ENCODE assay signal across 1 cellular context in genomic region chr1:40176989-40177388, GRCh38.
TF ChIP-seq lines count a peak whose summit lies in the region.
"Not testable (repeated sequence)": the region's sequence is repeated elsewhere in the genome, so short reads cannot be mapped to it uniquely, and the experiment has no call there.

No MANE protein-coding gene starts in this region.

TF ChIP-seq in K562, 482 proteins besides CTCF, POLR2A, EP300 and RAD21 (continues in another document):
- TF ChIP-seq NCOR1 (IDR thresholded peaks at IDR 0.05), result peak; percentile 55
- peak in 1 of 3 experiments; percentile 38 for TF ChIP-seq YY1 (IDR thresholded peaks at IDR 0.05; ENCODE audit: borderline replicate concordance in 1 of 3, control insufficient read depth in 1 of 3, extremely low read depth in 1 of 3, insufficient read depth in 3 of 3, insufficient read length in 1 of 3, insufficient replicate concordance in 2 of 3, low read depth in 1 of 3, low read length in 2 of 3)
- peak; percentile 64 for TF ChIP-seq ARID1B (IDR thresholded peaks at IDR 0.05)
- peak; percentile 19; the same call in 1 of the 2 replicates for TF ChIP-seq TFAP4 (CRISPR knock-in tag; IDR thresholded peaks at IDR 0.05; ENCODE audit: borderline replicate concordance)
- peak; percentile 84 for TF ChIP-seq BCOR (IDR thresholded peaks at IDR 0.05)
- TF ChIP-seq, protein P1, sequence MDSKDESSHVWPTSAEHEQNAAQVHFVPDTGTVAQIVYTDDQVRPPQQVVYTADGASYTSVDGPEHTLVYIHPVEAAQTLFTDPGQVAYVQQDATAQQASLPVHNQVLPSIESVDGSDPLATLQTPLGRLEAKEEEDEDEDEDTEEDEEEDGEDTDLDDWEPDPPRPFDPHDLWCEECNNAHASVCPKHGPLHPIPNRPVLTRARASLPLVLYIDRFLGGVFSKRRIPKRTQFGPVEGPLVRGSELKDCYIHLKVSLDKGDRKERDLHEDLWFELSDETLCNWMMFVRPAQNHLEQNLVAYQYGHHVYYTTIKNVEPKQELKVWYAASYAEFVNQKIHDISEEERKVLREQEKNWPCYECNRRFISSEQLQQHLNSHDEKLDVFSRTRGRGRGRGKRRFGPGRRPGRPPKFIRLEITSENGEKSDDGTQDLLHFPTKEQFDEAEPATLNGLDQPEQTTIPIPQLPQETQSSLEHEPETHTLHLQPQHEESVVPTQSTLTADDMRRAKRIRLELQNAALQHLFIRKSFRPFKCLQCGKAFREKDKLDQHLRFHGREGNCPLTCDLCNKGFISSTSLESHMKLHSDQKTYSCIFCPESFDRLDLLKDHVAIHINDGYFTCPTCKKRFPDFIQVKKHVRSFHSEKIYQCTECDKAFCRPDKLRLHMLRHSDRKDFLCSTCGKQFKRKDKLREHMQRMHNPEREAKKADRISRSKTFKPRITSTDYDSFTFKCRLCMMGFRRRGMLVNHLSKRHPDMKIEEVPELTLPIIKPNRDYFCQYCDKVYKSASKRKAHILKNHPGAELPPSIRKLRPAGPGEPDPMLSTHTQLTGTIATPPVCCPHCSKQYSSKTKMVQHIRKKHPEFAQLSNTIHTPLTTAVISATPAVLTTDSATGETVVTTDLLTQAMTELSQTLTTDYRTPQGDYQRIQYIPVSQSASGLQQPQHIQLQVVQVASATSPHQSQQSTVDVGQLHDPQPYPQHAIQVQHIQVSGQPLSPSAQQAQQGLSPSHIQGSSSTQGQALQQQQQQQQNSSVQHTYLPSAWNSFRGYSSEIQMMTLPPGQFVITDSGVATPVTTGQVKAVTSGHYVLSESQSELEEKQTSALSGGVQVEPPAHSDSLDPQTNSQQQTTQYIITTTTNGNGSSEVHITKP (IDR thresholded peaks at IDR 0.05; ENCODE audit: partially characterized antibody), result peak; percentile 73
- peak; percentile 62; a peak in 2 of 4 replicates for TF ChIP-seq TRIM24 (IDR thresholded peaks at IDR 0.05)
- TF ChIP-seq JUND (IDR thresholded peaks at IDR 0.05; ENCODE audit: borderline replicate concordance, low read depth, low read length), result 0 out of 2 replicates have a peak, but pooled peaks have one; percentile 14
- TF ChIP-seq JUND (tag; IDR thresholded peaks at IDR 0.05; ENCODE audit: borderline replicate concordance, low read depth, low read length), result not testable (repeated sequence)
- TF ChIP-seq, protein P2, sequence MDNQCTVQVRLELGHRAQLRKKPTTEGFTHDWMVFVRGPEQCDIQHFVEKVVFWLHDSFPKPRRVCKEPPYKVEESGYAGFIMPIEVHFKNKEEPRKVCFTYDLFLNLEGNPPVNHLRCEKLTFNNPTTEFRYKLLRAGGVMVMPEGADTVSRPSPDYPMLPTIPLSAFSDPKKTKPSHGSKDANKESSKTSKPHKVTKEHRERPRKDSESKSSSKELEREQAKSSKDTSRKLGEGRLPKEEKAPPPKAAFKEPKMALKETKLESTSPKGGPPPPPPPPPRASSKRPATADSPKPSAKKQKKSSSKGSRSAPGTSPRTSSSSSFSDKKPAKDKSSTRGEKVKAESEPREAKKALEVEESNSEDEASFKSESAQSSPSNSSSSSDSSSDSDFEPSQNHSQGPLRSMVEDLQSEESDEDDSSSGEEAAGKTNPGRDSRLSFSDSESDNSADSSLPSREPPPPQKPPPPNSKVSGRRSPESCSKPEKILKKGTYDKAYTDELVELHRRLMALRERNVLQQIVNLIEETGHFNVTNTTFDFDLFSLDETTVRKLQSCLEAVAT (IDR thresholded peaks at IDR 0.05), result peak; percentile 24 to 54; a peak in 1 of 4 replicates
- TF ChIP-seq, protein P3, sequence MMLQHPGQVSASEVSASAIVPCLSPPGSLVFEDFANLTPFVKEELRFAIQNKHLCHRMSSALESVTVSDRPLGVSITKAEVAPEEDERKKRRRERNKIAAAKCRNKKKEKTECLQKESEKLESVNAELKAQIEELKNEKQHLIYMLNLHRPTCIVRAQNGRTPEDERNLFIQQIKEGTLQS (IDR thresholded peaks at IDR 0.05), result 0 out of 2 replicates have a peak, but pooled peaks have one; percentile 10
- TF ChIP-seq, protein P3 (CRISPR knock-in tag; conservative IDR thresholded peaks at IDR 0.05), result not testable (repeated sequence)
- peak; percentile 75 for TF ChIP-seq BHLHE40 (IDR thresholded peaks at IDR 0.05; ENCODE audit: low read length)
- peak; percentile 46; the same call in 1 of the 2 replicates for TF ChIP-seq SMAD4 (CRISPR knock-in tag; conservative IDR thresholded peaks at IDR 0.05)
- TF ChIP-seq, protein P4, sequence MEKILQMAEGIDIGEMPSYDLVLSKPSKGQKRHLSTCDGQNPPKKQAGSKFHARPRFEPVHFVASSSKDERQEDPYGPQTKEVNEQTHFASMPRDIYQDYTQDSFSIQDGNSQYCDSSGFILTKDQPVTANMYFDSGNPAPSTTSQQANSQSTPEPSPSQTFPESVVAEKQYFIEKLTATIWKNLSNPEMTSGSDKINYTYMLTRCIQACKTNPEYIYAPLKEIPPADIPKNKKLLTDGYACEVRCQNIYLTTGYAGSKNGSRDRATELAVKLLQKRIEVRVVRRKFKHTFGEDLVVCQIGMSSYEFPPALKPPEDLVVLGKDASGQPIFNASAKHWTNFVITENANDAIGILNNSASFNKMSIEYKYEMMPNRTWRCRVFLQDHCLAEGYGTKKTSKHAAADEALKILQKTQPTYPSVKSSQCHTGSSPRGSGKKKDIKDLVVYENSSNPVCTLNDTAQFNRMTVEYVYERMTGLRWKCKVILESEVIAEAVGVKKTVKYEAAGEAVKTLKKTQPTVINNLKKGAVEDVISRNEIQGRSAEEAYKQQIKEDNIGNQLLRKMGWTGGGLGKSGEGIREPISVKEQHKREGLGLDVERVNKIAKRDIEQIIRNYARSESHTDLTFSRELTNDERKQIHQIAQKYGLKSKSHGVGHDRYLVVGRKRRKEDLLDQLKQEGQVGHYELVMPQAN (IDR thresholded peaks at IDR 0.05; ENCODE audit: borderline replicate concordance), result peak; percentile 57; the same call in 1 of the 2 replicates
- TF ChIP-seq, protein P5, sequence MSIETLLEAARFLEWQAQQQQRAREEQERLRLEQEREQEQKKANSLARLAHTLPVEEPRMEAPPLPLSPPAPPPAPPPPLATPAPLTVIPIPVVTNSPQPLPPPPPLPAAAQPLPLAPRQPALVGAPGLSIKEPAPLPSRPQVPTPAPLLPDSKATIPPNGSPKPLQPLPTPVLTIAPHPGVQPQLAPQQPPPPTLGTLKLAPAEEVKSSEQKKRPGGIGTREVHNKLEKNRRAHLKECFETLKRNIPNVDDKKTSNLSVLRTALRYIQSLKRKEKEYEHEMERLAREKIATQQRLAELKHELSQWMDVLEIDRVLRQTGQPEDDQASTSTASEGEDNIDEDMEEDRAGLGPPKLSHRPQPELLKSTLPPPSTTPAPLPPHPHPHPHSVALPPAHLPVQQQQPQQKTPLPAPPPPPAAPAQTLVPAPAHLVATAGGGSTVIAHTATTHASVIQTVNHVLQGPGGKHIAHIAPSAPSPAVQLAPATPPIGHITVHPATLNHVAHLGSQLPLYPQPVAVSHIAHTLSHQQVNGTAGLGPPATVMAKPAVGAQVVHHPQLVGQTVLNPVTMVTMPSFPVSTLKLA (conservative IDR thresholded peaks at IDR 0.05), result 0 out of 4 replicates have a peak, but pooled peaks of 1 of the 2 experiments have one; percentile 38
- TF ChIP-seq, protein P6, sequence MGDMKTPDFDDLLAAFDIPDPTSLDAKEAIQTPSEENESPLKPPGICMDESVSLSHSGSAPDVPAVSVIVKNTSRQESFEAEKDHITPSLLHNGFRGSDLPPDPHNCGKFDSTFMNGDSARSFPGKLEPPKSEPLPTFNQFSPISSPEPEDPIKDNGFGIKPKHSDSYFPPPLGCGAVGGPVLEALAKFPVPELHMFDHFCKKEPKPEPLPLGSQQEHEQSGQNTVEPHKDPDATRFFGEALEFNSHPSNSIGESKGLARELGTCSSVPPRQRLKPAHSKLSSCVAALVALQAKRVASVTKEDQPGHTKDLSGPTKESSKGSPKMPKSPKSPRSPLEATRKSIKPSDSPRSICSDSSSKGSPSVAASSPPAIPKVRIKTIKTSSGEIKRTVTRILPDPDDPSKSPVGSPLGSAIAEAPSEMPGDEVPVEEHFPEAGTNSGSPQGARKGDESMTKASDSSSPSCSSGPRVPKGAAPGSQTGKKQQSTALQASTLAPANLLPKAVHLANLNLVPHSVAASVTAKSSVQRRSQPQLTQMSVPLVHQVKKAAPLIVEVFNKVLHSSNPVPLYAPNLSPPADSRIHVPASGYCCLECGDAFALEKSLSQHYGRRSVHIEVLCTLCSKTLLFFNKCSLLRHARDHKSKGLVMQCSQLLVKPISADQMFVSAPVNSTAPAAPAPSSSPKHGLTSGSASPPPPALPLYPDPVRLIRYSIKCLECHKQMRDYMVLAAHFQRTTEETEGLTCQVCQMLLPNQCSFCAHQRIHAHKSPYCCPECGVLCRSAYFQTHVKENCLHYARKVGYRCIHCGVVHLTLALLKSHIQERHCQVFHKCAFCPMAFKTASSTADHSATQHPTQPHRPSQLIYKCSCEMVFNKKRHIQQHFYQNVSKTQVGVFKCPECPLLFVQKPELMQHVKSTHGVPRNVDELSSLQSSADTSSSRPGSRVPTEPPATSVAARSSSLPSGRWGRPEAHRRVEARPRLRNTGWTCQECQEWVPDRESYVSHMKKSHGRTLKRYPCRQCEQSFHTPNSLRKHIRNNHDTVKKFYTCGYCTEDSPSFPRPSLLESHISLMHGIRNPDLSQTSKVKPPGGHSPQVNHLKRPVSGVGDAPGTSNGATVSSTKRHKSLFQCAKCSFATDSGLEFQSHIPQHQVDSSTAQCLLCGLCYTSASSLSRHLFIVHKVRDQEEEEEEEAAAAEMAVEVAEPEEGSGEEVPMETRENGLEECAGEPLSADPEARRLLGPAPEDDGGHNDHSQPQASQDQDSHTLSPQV (IDR thresholded peaks at IDR 0.05), result 0 out of 2 replicates have a peak, but pooled peaks have one; percentile 5
- TF ChIP-seq DPF2 (IDR thresholded peaks at IDR 0.05), result peak; percentile 71; the same call in 1 of the 2 replicates
- TF ChIP-seq ADNP (tag; IDR thresholded peaks at IDR 0.05), result peak; percentile 70; the same call in 1 of the 2 replicates
- TF ChIP-seq THRAP3 (IDR thresholded peaks at IDR 0.05; ENCODE audit: borderline replicate concordance), result peak; percentile 76; the same call in 1 of the 2 replicates
- TF ChIP-seq, protein P7, sequence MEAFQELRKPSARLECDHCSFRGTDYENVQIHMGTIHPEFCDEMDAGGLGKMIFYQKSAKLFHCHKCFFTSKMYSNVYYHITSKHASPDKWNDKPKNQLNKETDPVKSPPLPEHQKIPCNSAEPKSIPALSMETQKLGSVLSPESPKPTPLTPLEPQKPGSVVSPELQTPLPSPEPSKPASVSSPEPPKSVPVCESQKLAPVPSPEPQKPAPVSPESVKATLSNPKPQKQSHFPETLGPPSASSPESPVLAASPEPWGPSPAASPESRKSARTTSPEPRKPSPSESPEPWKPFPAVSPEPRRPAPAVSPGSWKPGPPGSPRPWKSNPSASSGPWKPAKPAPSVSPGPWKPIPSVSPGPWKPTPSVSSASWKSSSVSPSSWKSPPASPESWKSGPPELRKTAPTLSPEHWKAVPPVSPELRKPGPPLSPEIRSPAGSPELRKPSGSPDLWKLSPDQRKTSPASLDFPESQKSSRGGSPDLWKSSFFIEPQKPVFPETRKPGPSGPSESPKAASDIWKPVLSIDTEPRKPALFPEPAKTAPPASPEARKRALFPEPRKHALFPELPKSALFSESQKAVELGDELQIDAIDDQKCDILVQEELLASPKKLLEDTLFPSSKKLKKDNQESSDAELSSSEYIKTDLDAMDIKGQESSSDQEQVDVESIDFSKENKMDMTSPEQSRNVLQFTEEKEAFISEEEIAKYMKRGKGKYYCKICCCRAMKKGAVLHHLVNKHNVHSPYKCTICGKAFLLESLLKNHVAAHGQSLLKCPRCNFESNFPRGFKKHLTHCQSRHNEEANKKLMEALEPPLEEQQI (IDR thresholded peaks at IDR 0.05), result peak; percentile 82
- 0 out of 4 replicates have a peak, but pooled peaks of 1 of the 2 experiments have one; percentile 7 for TF ChIP-seq RCOR1 (IDR thresholded peaks at IDR 0.05; ENCODE audit: borderline replicate concordance in 1 of 2, low read depth in 2 of 2, low read length in 2 of 2)
- TF ChIP-seq HDAC2 (IDR thresholded peaks at IDR 0.05), result 0 out of 2 replicates have a peak, but pooled peaks have one; percentile 17
